9 cellular contexts compared by ENCODE assay signal in genomic region chr1:93979718-93980319, GRCh38.
A peak's percentile ranks its signal among the peaks of the same experiment; 100 is the strongest.
DNase-seq lines count a peak whose midpoint lies in the region; ATAC-seq and TF ChIP-seq lines count a peak whose summit lies in the region.
"Had no signal": no experiment of that assay in that cellular context is flagged by ENCODE, and none has a peak within 500 bp of the region (broad histone marks: within the 10 kb centered on the region; RNA-seq: fewer than 3 reads in every experiment).

No MANE protein-coding gene starts in this region.

- peak; percentile 46 for DNase-seq in AG08396 (ENCODE audit: low spot score)
- peak; percentile 54 for DNase-seq in NCI-H2171 (lab: John Stamatoyannopoulos, UW)
- peak; percentile 58 for DNase-seq in colonic mucosa
- DNase-seq in mesothelial cell of epicardium (ENCODE audit: low spot score in 2 of 2, unreplicated experiment in 2 of 2) = peak in 1 of 2 experiments; percentile 38
- no peak for DNase-seq in CD14-positive monocyte (ENCODE audit: low spot score)
- DNase-seq in stimulated activated naive CD8-positive, alpha-beta T cell treated with anti-CD3 and anti-CD28 coated beads, Interleukin-15, Interleukin-2, amounts not matched to agents 100 U/mL and 50 U/mL, for 24 hours = no peak
- DNase-seq: CD8-positive, alpha-beta T cell had no signal

- H3K27me3 ChIP-seq in colonic mucosa = no peaks in the 10 kb centered on the region

- TF ChIP-seq CTCF in colonic mucosa (IDR thresholded peaks at IDR 0.05) (no peak), mesothelial cell of epicardium (IDR thresholded peaks at IDR 0.05; ENCODE audit: unreplicated experiment) (no peak), CD14-positive monocyte (IDR thresholded peaks at IDR 0.05) (no peak)

- no peaks in the 10 kb centered on the region for H3K27me3 Mint-ChIP-seq in mesothelial cell of epicardium (ENCODE audit: low read depth)
- H3K27me3 Mint-ChIP-seq in CD14-positive monocyte (ENCODE audit: low read depth in 3 of 3) = peaks cover 3 to 4% (median 3%) of the 10 kb centered on the region in 3 donors

- H3K27ac ChIP-seq in colonic mucosa = peak overlapping the region; percentile 3

- no peak overlapping the region for H3K9ac ChIP-seq in colonic mucosa (ENCODE audit: low read depth in 2 of 2, low read length in 2 of 2)

- H3K36me3 Mint-ChIP-seq in mesothelial cell of epicardium (no peaks in the 10 kb centered on the region), CD14-positive monocyte (no peaks in the 10 kb centered on the region)
- H3K36me3 Mint-ChIP-seq: CD8-positive, alpha-beta T cell had no signal

- H3K36me3 ChIP-seq in colonic mucosa = no peaks in the 10 kb centered on the region

- H3K4me1 Mint-ChIP-seq in mesothelial cell of epicardium = peaks cover 27% of the 10 kb centered on the region
- no peaks in the 10 kb centered on the region for H3K4me1 Mint-ChIP-seq in CD14-positive monocyte

- H3K4me1 ChIP-seq in colonic mucosa = no peaks in the 10 kb centered on the region

- H3K27ac Mint-ChIP-seq in mesothelial cell of epicardium = peak overlapping the region; percentile 77
- peak overlapping the region in 1 of 7 donors; percentile 31 for H3K27ac Mint-ChIP-seq in CD14-positive monocyte
- H3K27ac Mint-ChIP-seq: CD8-positive, alpha-beta T cell had no signal

- no peak overlapping the region for H3K4me3 ChIP-seq in colonic mucosa

- H3K9me3 Mint-ChIP-seq in mesothelial cell of epicardium = peaks cover 5% of the 10 kb centered on the region
- no peaks in the 10 kb centered on the region for H3K9me3 Mint-ChIP-seq in CD14-positive monocyte
- H3K9me3 Mint-ChIP-seq: CD8-positive, alpha-beta T cell had no signal

- H3K9me3 ChIP-seq in colonic mucosa = no peaks in the 10 kb centered on the region

- intact Hi-C loops in colonic mucosa (cut with DNase I) = no loop called here
- intact Hi-C loops in CD14-positive monocyte (cut with micrococcal nuclease) = no loop called here

- H3K4me3 Mint-ChIP-seq in mesothelial cell of epicardium (no peak overlapping the region), CD14-positive monocyte (no peak overlapping the region)
- H3K4me3 Mint-ChIP-seq: CD8-positive, alpha-beta T cell had no signal

- ATAC-seq in HG03025 (IDR thresholded peaks at IDR 0.05; ENCODE audit: low FRiP score, unreplicated experiment) (no peak), GM21786 (IDR thresholded peaks at IDR 0.05; ENCODE audit: unreplicated experiment) (no peak)
- ATAC-seq in stimulated activated naive CD8-positive, alpha-beta T cell treated with anti-CD3 and anti-CD28 coated beads, Interleukin-15, Interleukin-2, amounts not matched to agents 100 U/mL and 50 U/mL, for 24 hours = no peak
- ATAC-seq: CD8-positive, alpha-beta T cell had no signal

Comparison
In these comparisons a context has a peak if more than half of its experiments do, and no peak if none do; other contexts are left out.
1. DNase-seq: peak in AG08396 (single experiment), NCI-H2171 (single experiment) and colonic mucosa (single experiment); none in CD14-positive monocyte (single experiment) and stimulated activated naive CD8-positive, alpha-beta T cell treated with anti-CD3 and anti-CD28 coated beads, Interleukin-15, Interleukin-2, amounts not matched to agents 100 U/mL and 50 U/mL, for 24 hours (single experiment).